Comparison of ENCODE assay signal across 27 cellular contexts in genomic region chr4:93855926-93856325, GRCh38.
"Had no signal": no experiment of that assay in that cellular context is flagged by ENCODE, and none has a peak within 500 bp of the region (broad histone marks: within the 10 kb centered on the region; RNA-seq: fewer than 3 reads in every experiment).

No MANE protein-coding gene starts in this region.

- H2AFZ ChIP-seq: PC-9 had no signal

- ATAC-seq: activated CD8-positive, alpha-beta memory T cell treated with anti-CD3 and anti-CD28 coated beads, Interleukin-2, amount 10 ng/mL, durations not matched to agents 7 days and 5 days; activated naive CD4-positive, alpha-beta T cell treated with anti-CD3 and anti-CD28 coated beads, Interleukin-2, amount 50 U/mL, for 72 hours; activated naive CD8-positive, alpha-beta T cell treated with anti-CD3 and anti-CD28 coated beads, Interleukin-2, amount 50 U/mL, for 24 hours; body of pancreas; WTC11 had no signal

- H3K27ac ChIP-seq: ascending aorta, body of pancreas, PC-9 had no signal

- H3K36me3 ChIP-seq: ascending aorta had no signal

- H3K4me3 ChIP-seq: ascending aorta, body of pancreas, PC-9 had no signal

- DNase-seq: activated CD4-positive, alpha-beta T cell treated with anti-CD3 and anti-CD28 coated beads for 48 hours; activated CD4-positive, alpha-beta T cell treated with anti-CD3 and anti-CD28 coated beads, Interleukin-2, amount 50 U/mL, for 4 hours; activated CD4-positive, CD25-positive, alpha-beta regulatory T cell treated with anti-CD3 and anti-CD28 coated beads, Interleukin-2, amount 50 U/mL, for 72 hours; activated CD8-positive, alpha-beta memory T cell treated with anti-CD3 and anti-CD28 coated beads, Interleukin-2, amount 10 ng/mL, durations not matched to agents 7 days and 5 days; activated effector memory CD4-positive, alpha-beta T cell treated with Interleukin-2 at 50 U/mL for 16 hours; activated naive CD4-positive, alpha-beta T cell treated with Interleukin-2 at 50 U/mL for 16 hours; activated naive CD8-positive, alpha-beta T cell treated with anti-CD3 and anti-CD28 coated beads, Interleukin-2, amount 50 U/mL, for 24 hours; activated T-cell treated with anti-CD3 and anti-CD28 coated beads, Interleukin-2, amount 50 U/mL, for 24 hours; amniotic stem cell; body of pancreas; NCI-H1092 treated with DMSO at 0.1 percent for 48 hours; NCI-H1417 treated with DMSO at 0.1 percent for 48 hours; NCI-H1694; NCI-H2029; NCI-H2107; NCI-H2171 treated with DMSO at 0.1 percent for 48 hours; NCI-H345; NCI-H510A; NCI-H526 treated with DMSO at 0.1 percent for 48 hours; NCI-H82; NK-92 treated with Interleukin-12 subunit alpha and Interleukin-12 subunit beta, amount 100 ng/mL, for 24 hours; PC-9; SHP77 treated with DMSO at 0.1 percent for 48 hours; T-helper 9 cell had no signal

- H3K9me3 ChIP-seq: ascending aorta had no signal

- H3K27me3 ChIP-seq: ascending aorta, body of pancreas had no signal

- H3K4me1 ChIP-seq: ascending aorta, body of pancreas had no signal

- H3K4me2 ChIP-seq: PC-9 had no signal
